ENCODE assay signal across 9 cellular contexts in the genomic region with DNA sequence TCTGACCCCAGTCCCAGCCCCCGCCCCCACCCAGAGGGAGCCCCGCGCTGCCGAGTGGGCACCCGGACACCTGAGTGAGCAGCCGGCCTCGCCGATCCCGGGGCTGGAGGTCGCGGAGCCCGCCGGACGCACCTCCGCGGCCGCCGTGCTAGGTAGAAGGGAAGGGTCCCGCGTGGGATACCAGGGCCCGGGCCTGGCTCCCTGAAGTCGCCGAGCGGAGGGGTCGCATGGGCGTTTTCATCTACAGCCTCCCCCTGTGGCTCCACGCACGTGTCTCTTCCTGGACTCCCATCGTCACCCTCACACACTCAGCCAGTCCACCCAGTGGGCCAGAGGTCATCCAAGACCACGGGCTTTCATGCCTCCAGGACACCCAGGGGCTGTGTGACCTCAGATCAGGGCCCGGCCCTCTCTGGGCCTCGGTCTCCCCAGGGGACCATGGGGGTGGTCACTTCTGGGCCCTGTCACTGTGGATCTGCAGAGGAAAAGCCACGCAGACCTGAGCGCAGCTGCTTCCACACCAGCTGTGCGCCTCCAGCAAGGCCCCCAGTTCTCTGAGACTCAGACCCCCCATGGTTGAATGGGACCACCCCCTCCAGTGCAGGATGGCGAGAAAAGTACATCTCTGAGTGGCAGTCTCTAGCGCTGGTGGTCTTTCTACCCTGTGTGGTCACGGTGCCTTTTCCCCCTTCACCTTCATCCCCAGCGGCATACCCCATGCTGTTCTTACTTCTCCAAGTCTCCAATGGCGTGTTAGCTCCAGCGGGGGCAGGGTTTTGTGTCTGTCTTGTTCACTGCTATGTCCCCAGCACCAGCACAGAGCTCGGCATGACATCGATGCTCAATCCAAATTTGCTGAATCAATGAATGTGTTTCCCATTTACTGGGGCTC. TPM values are rescaled to one million over a fixed set of nuclear protein-coding genes. Genes with fewer than 3 reads are reported as not detected.
DNase-seq lines count a peak whose midpoint lies in the region; ATAC-seq and TF ChIP-seq lines count a peak whose summit lies in the region.
"Had no signal": no experiment of that assay in that cellular context is flagged by ENCODE, and none has a peak within 500 bp of the region (broad histone marks: within the 10 kb centered on the region; RNA-seq: fewer than 3 reads in every experiment).

No MANE protein-coding gene starts in this region.

- peak overlapping the region; percentile 84 for H3K4me2 ChIP-seq in OCI-LY3 (ENCODE audit: low read length)
- H3K4me2 ChIP-seq in neural cell (ENCODE audit: low read length) = peak overlapping the region; percentile 66

- no peaks in the 10 kb centered on the region for H3K9me2 ChIP-seq in neural cell (ENCODE audit: insufficient read depth, low read length)

- H3K9me3 Mint-ChIP-seq in CD8-positive, alpha-beta T cell = no peaks in the 10 kb centered on the region
- no peaks in the 10 kb centered on the region for H3K9me3 Mint-ChIP-seq in endodermal cell

- peaks cover 17% of the 10 kb centered on the region for H3K4me1 Mint-ChIP-seq in CD8-positive, alpha-beta T cell (ENCODE audit: low read depth)
- H3K4me1 Mint-ChIP-seq in endodermal cell = peaks cover 48% of the 10 kb centered on the region

- H3K9me3 ChIP-seq in CD8-positive, alpha-beta T cell (ENCODE audit: low read length) = no peaks in the 10 kb centered on the region
- H3K9me3 ChIP-seq in OCI-LY3 (ENCODE audit: insufficient read depth, low read length) = no peaks in the 10 kb centered on the region
- no peaks in the 10 kb centered on the region for H3K9me3 ChIP-seq in endodermal cell (ENCODE audit: control insufficient read depth, low read length)
- H3K9me3 ChIP-seq in neural cell (ENCODE audit: low read length) = no peaks in the 10 kb centered on the region

- WGBS in endodermal cell (ENCODE audit: insufficient coverage in 1 of 2, insufficient read length in 1 of 2), 2 experiments = 23 to 24% methylated on average over 26 to 43 of the region's 43 CpGs

- peak overlapping the region; percentile 32; the same call in 1 of the 2 replicates for H3K9ac ChIP-seq in OCI-LY3 (ENCODE audit: low read length)
- H3K9ac ChIP-seq in endodermal cell (ENCODE audit: extremely low read depth, low read length, poor library complexity, severe bottlenecking) = no peak overlapping the region
- peak overlapping the region; percentile 78 for H3K9ac ChIP-seq in neural cell (ENCODE audit: low read length)

- H3K79me2 ChIP-seq in OCI-LY3 (ENCODE audit: low read length) (no peaks in the 10 kb centered on the region), neural cell (replicated peaks; ENCODE audit: insufficient read depth, low read length) (peaks cover 44% of the 10 kb centered on the region)

- H3K4me1 ChIP-seq in CD8-positive, alpha-beta T cell (ENCODE audit: insufficient read depth, low read length) = peaks cover 16% of the 10 kb centered on the region
- H3K4me1 ChIP-seq in OCI-LY3 (ENCODE audit: low read length) = peaks cover 14% of the 10 kb centered on the region
- peaks cover 13% of the 10 kb centered on the region for H3K4me1 ChIP-seq in endodermal cell (ENCODE audit: control insufficient read depth, insufficient read depth, low read length)

- no peak overlapping the region for H2AFZ ChIP-seq in OCI-LY3 (ENCODE audit: low read depth, low read length)
- peak overlapping the region; percentile 33 for H2AFZ ChIP-seq in neural cell (ENCODE audit: low read depth, low read length)

- H4K20me1 ChIP-seq in OCI-LY3 (ENCODE audit: insufficient read depth, low read length) (no peaks in the 10 kb centered on the region), neural cell (ENCODE audit: insufficient read depth) (peaks cover 8% of the 10 kb centered on the region)

- no peak overlapping the region for H3K27ac Mint-ChIP-seq in CD8-positive, alpha-beta T cell
- peak overlapping the region; percentile 88 for H3K27ac Mint-ChIP-seq in endodermal cell

- peak overlapping the region; percentile 83 for H3K4me3 Mint-ChIP-seq in CD8-positive, alpha-beta T cell
- H3K4me3 Mint-ChIP-seq in endodermal cell = peak overlapping the region; percentile 70

- no peak for TF ChIP-seq CTCF in CD8-positive, alpha-beta T cell (IDR thresholded peaks at IDR 0.05)
- TF ChIP-seq CTCF in OCI-LY3 (IDR thresholded peaks at IDR 0.05; ENCODE audit: low read depth, low read length) (no peak), endodermal cell (conservative IDR thresholded peaks at IDR 0.05) (no peak), neural cell (IDR thresholded peaks at IDR 0.05; ENCODE audit: poor library complexity, severe bottlenecking) (no peak)

- H3K4me3 ChIP-seq in CD8-positive, alpha-beta T cell (ENCODE audit: low read depth, low read length) = no peak overlapping the region
- peak overlapping the region; percentile 74 for H3K4me3 ChIP-seq in OCI-LY3 (ENCODE audit: low read length)
- peak overlapping the region; percentile 73 for H3K4me3 ChIP-seq in endodermal cell (ENCODE audit: low read length)
- H3K4me3 ChIP-seq in neural cell (ENCODE audit: low read length) = peak overlapping the region; percentile 72

- intact Hi-C loops in CD8-positive, alpha-beta T cell (cut with DNase I, micrococcal nuclease) = no loop called here

- TF ChIP-seq RAD21 in neural cell (conservative IDR thresholded peaks at IDR 0.05) = no peak

- DNase-seq in CD8-positive, alpha-beta T cell = no peak
- peak; percentile 82 for DNase-seq in endodermal cell
- no peak for DNase-seq in HPDE6-E6E7 (ENCODE audit: extremely low spot score)
- no peak for DNase-seq in effector CD8-positive, alpha-beta T cell (lab: John Stamatoyannopoulos, UW)

- CTCF ChIA-PET in CD8-positive, alpha-beta T cell (lab: Charles Lee) = interaction anchor here (1.1 to 4.4 kb wide), 4 partner anchors 14 to 190 kb away, joined by 3 to 32 read pairs (median 7); no protein-coding TSS in a partner anchor

- H3K36me3 ChIP-seq in CD8-positive, alpha-beta T cell (ENCODE audit: insufficient read depth, low read length) = no peaks in the 10 kb centered on the region
- H3K36me3 ChIP-seq in OCI-LY3 (replicated peaks; ENCODE audit: low read depth, low read length) = no peaks in the 10 kb centered on the region
- H3K36me3 ChIP-seq in endodermal cell (ENCODE audit: control insufficient read depth, insufficient read depth, low read length) = no peaks in the 10 kb centered on the region
- no peaks in the 10 kb centered on the region for H3K36me3 ChIP-seq in neural cell (ENCODE audit: insufficient read depth, low read length)

- H3K36me3 Mint-ChIP-seq in CD8-positive, alpha-beta T cell = no peaks in the 10 kb centered on the region
- peaks cover 2% of the 10 kb centered on the region for H3K36me3 Mint-ChIP-seq in endodermal cell (ENCODE audit: low read depth)

- peaks cover 39% of the 10 kb centered on the region for H3K27me3 Mint-ChIP-seq in CD8-positive, alpha-beta T cell (ENCODE audit: low read depth)
- peaks cover 12% of the 10 kb centered on the region for H3K27me3 Mint-ChIP-seq in endodermal cell (ENCODE audit: insufficient read depth)

- no peaks in the 10 kb centered on the region for H3F3A ChIP-seq in neural cell (ENCODE audit: insufficient read depth, low read length, poor library complexity, severe bottlenecking)

- H3K27me3 ChIP-seq in CD8-positive, alpha-beta T cell (ENCODE audit: insufficient read depth, low read length) = peaks cover 14% of the 10 kb centered on the region
- H3K27me3 ChIP-seq in OCI-LY3 (ENCODE audit: low read depth, low read length) (peaks cover 25% of the 10 kb centered on the region), endodermal cell (ENCODE audit: control insufficient read depth, insufficient read depth, low read length, poor library complexity, severe bottlenecking) (no peaks in the 10 kb centered on the region), neural cell (ENCODE audit: insufficient read depth, low read depth, low read length) (no peaks in the 10 kb centered on the region)

- H3K27ac ChIP-seq in CD8-positive, alpha-beta T cell (ENCODE audit: low read depth, low read length) = no peak overlapping the region
- H3K27ac ChIP-seq in OCI-LY3 (ENCODE audit: low read length) (no peak overlapping the region), endodermal cell (ENCODE audit: low read depth, low read length) (no peak overlapping the region), neural cell (ENCODE audit: low read length) (peak overlapping the region; percentile 75)
- H3K27ac ChIP-seq: HL-60 had no signal

- no peak for ATAC-seq in CD8-positive, alpha-beta T cell
- ATAC-seq in HG02798 (IDR thresholded peaks at IDR 0.05; ENCODE audit: poor library complexity, unreplicated experiment) = no peak
- no peak for ATAC-seq in HG03175 (IDR thresholded peaks at IDR 0.05; ENCODE audit: unreplicated experiment)

- no peak for TF ChIP-seq EP300 in neural cell (conservative IDR thresholded peaks at IDR 0.05; ENCODE audit: poor library complexity, severe bottlenecking)

- POLR2A ChIA-PET in CD8-positive, alpha-beta T cell (lab: Charles Lee) = no interaction called here

TF ChIP-seq in neural cell, 6 proteins besides CTCF, POLR2A, EP300 and RAD21 (continues in another document):
- TF ChIP-seq SMC3 (conservative IDR thresholded peaks at IDR 0.05; ENCODE audit: poor library complexity) = peak; percentile 39
- TF ChIP-seq, protein P1, sequence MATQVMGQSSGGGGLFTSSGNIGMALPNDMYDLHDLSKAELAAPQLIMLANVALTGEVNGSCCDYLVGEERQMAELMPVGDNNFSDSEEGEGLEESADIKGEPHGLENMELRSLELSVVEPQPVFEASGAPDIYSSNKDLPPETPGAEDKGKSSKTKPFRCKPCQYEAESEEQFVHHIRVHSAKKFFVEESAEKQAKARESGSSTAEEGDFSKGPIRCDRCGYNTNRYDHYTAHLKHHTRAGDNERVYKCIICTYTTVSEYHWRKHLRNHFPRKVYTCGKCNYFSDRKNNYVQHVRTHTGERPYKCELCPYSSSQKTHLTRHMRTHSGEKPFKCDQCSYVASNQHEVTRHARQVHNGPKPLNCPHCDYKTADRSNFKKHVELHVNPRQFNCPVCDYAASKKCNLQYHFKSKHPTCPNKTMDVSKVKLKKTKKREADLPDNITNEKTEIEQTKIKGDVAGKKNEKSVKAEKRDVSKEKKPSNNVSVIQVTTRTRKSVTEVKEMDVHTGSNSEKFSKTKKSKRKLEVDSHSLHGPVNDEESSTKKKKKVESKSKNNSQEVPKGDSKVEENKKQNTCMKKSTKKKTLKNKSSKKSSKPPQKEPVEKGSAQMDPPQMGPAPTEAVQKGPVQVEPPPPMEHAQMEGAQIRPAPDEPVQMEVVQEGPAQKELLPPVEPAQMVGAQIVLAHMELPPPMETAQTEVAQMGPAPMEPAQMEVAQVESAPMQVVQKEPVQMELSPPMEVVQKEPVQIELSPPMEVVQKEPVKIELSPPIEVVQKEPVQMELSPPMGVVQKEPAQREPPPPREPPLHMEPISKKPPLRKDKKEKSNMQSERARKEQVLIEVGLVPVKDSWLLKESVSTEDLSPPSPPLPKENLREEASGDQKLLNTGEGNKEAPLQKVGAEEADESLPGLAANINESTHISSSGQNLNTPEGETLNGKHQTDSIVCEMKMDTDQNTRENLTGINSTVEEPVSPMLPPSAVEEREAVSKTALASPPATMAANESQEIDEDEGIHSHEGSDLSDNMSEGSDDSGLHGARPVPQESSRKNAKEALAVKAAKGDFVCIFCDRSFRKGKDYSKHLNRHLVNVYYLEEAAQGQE (IDR thresholded peaks at IDR 0.05; ENCODE audit: borderline replicate concordance) = peak; percentile 23

RNA-seq across cellular contexts. Expression of a gene that starts 0.6 kb away (rescaled TPM):
- not detected for total RNA-seq in CD8-positive, alpha-beta T cell
- total RNA-seq in endodermal cell = 100 to 1,000 TPM in 1 of 2 donors, 10 to 100 TPM in 1; 94.1 to 143 TPM
- polyA plus RNA-seq in endodermal cell (2013, experiment 1 of 2) = 94.6 TPM
- polyA plus RNA-seq in endodermal cell (2013, experiment 2 of 2) = 84.7 TPM
- 55.2 and 79.5 TPM in 2 replicates for polyA plus RNA-seq in neural cell
- 142 and 179 TPM in 2 replicates for polyA minus RNA-seq in neural cell

Comparison
In these comparisons a context has a peak if more than half of its experiments do, and no peak if none do; other contexts are left out.
1. RNA of a gene that starts 0.6 kb away (total RNA-seq): 94.1 to 143 TPM in endodermal cell; not detected in CD8-positive, alpha-beta T cell; every median in the first group is over 10 times any median in the second.